In the genomic region with DNA sequence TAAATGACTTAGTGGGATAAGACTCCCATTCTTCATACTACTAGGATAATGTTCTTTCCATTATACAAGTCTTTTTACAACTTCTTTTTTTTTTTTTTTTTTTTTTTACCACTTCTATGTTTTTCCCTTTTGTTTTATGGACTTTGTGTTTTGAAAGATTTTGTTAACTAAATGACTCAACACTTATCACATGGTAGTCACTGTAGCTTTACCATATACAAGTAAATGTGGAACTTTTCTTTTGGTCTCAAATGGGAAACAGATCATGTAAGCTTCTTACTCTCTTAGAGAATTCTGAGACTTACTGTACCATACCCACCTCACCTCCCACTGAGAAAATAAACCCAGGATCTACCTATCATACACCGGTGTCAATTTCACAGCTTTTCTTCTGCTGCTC, we compare ENCODE assay signal across 1 cellular context.
TF ChIP-seq lines count a peak whose summit lies in the region.

No MANE protein-coding gene starts in this region.

TF ChIP-seq in endothelial cell of umbilical vein, 7 proteins besides CTCF, POLR2A, EP300 and RAD21:
- no peak for TF ChIP-seq MAX (IDR thresholded peaks at IDR 0.05; ENCODE audit: insufficient read depth, insufficient read length)
- TF ChIP-seq JUN (IDR thresholded peaks at IDR 0.05; ENCODE audit: borderline replicate concordance, insufficient read depth, insufficient read length, low read depth): no peak
- no peak for TF ChIP-seq POLR2AphosphoS5 (IDR thresholded peaks at IDR 0.05; ENCODE audit: insufficient read depth, low read depth, low read length)
- no peak for TF ChIP-seq MYC (IDR thresholded peaks at IDR 0.05; ENCODE audit: low read depth, low read length)
- TF ChIP-seq EZH2 (IDR thresholded peaks at IDR 0.05; ENCODE audit: borderline replicate concordance, low read depth, low read length, severe bottlenecking): no peak
- TF ChIP-seq GATA2 (IDR thresholded peaks at IDR 0.05; ENCODE audit: insufficient read depth, insufficient read length, low read depth, low read length): no peak
- no peak for TF ChIP-seq FOS (IDR thresholded peaks at IDR 0.05; ENCODE audit: borderline replicate concordance, insufficient read depth, low read length)
